25 cellular contexts compared by ENCODE assay signal in genomic region chr3:13714251-13714916, GRCh38.
DNase-seq lines count a peak whose midpoint lies in the region; ATAC-seq and TF ChIP-seq lines count a peak whose summit lies in the region.
"Had no signal": no experiment of that assay in that cellular context is flagged by ENCODE, and none has a peak within 500 bp of the region (broad histone marks: within the 10 kb centered on the region; RNA-seq: fewer than 3 reads in every experiment).

No MANE protein-coding gene starts in this region.

- H3K9me3 Mint-ChIP-seq in activated T-helper 2 cell treated with anti-CD3 and anti-CD28 coated beads, Interferon-gamma antibody, Interleukin-2, Interleukin-4, amounts not matched to agents 10 μg/mL and 5 μg/mL and 100 μg/mL, durations not matched to agents 14 hours and 24 hours and 36 hours: peaks cover 44% of the 10 kb centered on the region

- no peak overlapping the region for H3K27ac ChIP-seq in right atrium auricular region
- no peak overlapping the region for H3K27ac ChIP-seq in left ventricle myocardium inferior (replicated peaks)
- H3K27ac ChIP-seq in neuronal stem cell (replicated peaks; ENCODE audit: low read length): no peak overlapping the region
- H3K27ac ChIP-seq in upper lobe of right lung: no peak overlapping the region
- H3K27ac ChIP-seq: C4-2B, cardiac muscle cell, dorsolateral prefrontal cortex, epithelial cell of prostate, tibial nerve had no signal

- H2AFZ ChIP-seq in neuronal stem cell (ENCODE audit: low read length): no peak overlapping the region

- no peak overlapping the region for H3K4me2 ChIP-seq in neuronal stem cell (ENCODE audit: insufficient read depth, low read length, poor library complexity, severe bottlenecking)

- no peak overlapping the region for H2BK12ac ChIP-seq in neuronal stem cell (ENCODE audit: low read length)

- no peak overlapping the region for H3K18ac ChIP-seq in neuronal stem cell (ENCODE audit: low read length)

- WGBS in neuronal stem cell (ENCODE audit: extremely low coverage in 2 of 2, insufficient read length in 2 of 2, insufficient replicate concordance in 1 of 2), 2 donors: no CpG with 5 or more reads among the region's 7 CpGs

- H3K36me3 ChIP-seq in right atrium auricular region: no peaks in the 10 kb centered on the region
- H3K36me3 ChIP-seq in left ventricle myocardium inferior: no peaks in the 10 kb centered on the region
- H3K36me3 ChIP-seq in neuronal stem cell (replicated peaks in 1 of 2; ENCODE audit: control insufficient read depth in 2 of 2, insufficient read depth in 2 of 2, low read length in 2 of 2): no peaks in the 10 kb centered on the region
- H3K36me3 ChIP-seq in upper lobe of right lung: no peaks in the 10 kb centered on the region
- H3K36me3 ChIP-seq: cardiac muscle cell, tibial nerve had no signal

- H2AK5ac ChIP-seq in neuronal stem cell (ENCODE audit: low read depth, low read length): no peak overlapping the region

- no peak overlapping the region for H3K4me3 ChIP-seq in right atrium auricular region
- H3K4me3 ChIP-seq in left ventricle myocardium inferior: no peak overlapping the region
- peak overlapping the region in 1 of 2 donors; percentile 40 for H3K4me3 ChIP-seq in neuronal stem cell (ENCODE audit: low read length in 2 of 2)
- H3K4me3 ChIP-seq in upper lobe of right lung: no peak overlapping the region
- H3K4me3 ChIP-seq: cardiac muscle cell, dorsolateral prefrontal cortex, tibial nerve had no signal

- peak overlapping the region; percentile 15 for H3K9ac ChIP-seq in neuronal stem cell (ENCODE audit: low read depth, low read length, poor library complexity)

- TF ChIP-seq CTCF in right atrium auricular region (IDR thresholded peaks at IDR 0.05): no peak
- no peak for TF ChIP-seq CTCF in left ventricle myocardium inferior (IDR thresholded peaks at IDR 0.05; ENCODE audit: borderline replicate concordance)
- TF ChIP-seq CTCF in upper lobe of right lung (IDR thresholded peaks at IDR 0.05): no peak

- H3K27ac Mint-ChIP-seq in activated T-helper 2 cell treated with anti-CD3 and anti-CD28 coated beads, Interferon-gamma antibody, Interleukin-2, Interleukin-4, amounts not matched to agents 10 μg/mL and 5 μg/mL and 100 μg/mL, durations not matched to agents 14 hours and 24 hours and 36 hours: no peak overlapping the region

- ATAC-seq in upper lobe of right lung (no peak), HG03457 (IDR thresholded peaks at IDR 0.05; ENCODE audit: unreplicated experiment) (no peak)
- ATAC-seq: right cardiac atrium; SK-N-SH treated with all-trans-retinoic acid at 6 μM for 48 hours; stimulated activated naive CD8-positive, alpha-beta T cell treated with anti-CD3 and anti-CD28 coated beads, Interleukin-15, Interleukin-2, amounts not matched to agents 100 U/mL and 50 U/mL, for 24 hours had no signal

- H3K9me3 ChIP-seq in right atrium auricular region (no peaks in the 10 kb centered on the region), left ventricle myocardium inferior (replicated peaks) (peaks cover 8% of the 10 kb centered on the region), neuronal stem cell (replicated peaks in 1 of 2; ENCODE audit: control insufficient read depth in 2 of 2, insufficient read depth in 1 of 2, low read depth in 1 of 2, low read length in 2 of 2) (peaks cover 0 to 2% of the 10 kb centered on the region in 2 donors), upper lobe of right lung (no peaks in the 10 kb centered on the region)

- H2BK15ac ChIP-seq in neuronal stem cell (ENCODE audit: low read length): no peak overlapping the region

- no peak overlapping the region for H3K4ac ChIP-seq in neuronal stem cell (ENCODE audit: low read length)

- H3K79me1 ChIP-seq in neuronal stem cell (ENCODE audit: low read depth, low read length): peaks cover 2% of the 10 kb centered on the region

- no peak overlapping the region for H2BK5ac ChIP-seq in neuronal stem cell (ENCODE audit: low read length)

- H3K4me1 Mint-ChIP-seq in activated T-helper 2 cell treated with anti-CD3 and anti-CD28 coated beads, Interferon-gamma antibody, Interleukin-2, Interleukin-4, amounts not matched to agents 10 μg/mL and 5 μg/mL and 100 μg/mL, durations not matched to agents 14 hours and 24 hours and 36 hours (ENCODE audit: low read depth): no peaks in the 10 kb centered on the region

- intact Hi-C loops in left ventricle myocardium inferior (cut with micrococcal nuclease) (no loop called here), upper lobe of right lung (cut with DNase I) (no loop called here)
- intact Hi-C loops in activated T-helper 2 cell treated with anti-CD3 and anti-CD28 coated beads, Interferon-gamma antibody, Interleukin-2, Interleukin-4, amounts not matched to agents 10 μg/mL and 5 μg/mL and 100 μg/mL, durations not matched to agents 14 hours and 24 hours and 36 hours (cut with micrococcal nuclease): no loop called here

- H3K27me3 Mint-ChIP-seq in activated T-helper 2 cell treated with anti-CD3 and anti-CD28 coated beads, Interferon-gamma antibody, Interleukin-2, Interleukin-4, amounts not matched to agents 10 μg/mL and 5 μg/mL and 100 μg/mL, durations not matched to agents 14 hours and 24 hours and 36 hours (ENCODE audit: low read depth): no peaks in the 10 kb centered on the region

- no peak overlapping the region for H3K14ac ChIP-seq in neuronal stem cell (ENCODE audit: low read length)

- no peak overlapping the region for H2BK120ac ChIP-seq in neuronal stem cell (ENCODE audit: low read depth, low read length)

- H3K23ac ChIP-seq in neuronal stem cell (ENCODE audit: low read depth, low read length, poor library complexity): no peak overlapping the region

- DNase-seq in right atrium auricular region (ENCODE audit: low spot score) (peak; percentile 32), left ventricle myocardium inferior (no peak), neuronal stem cell (ENCODE audit: low spot score) (no peak), upper lobe of right lung (peak; percentile 5), RPMI8226 (no peak), NCI-H345 (lab: John Stamatoyannopoulos, UW) (no peak)
- peak; percentile 4 for DNase-seq in activated T-helper 2 cell treated with anti-CD3 and anti-CD28 coated beads, Interferon-gamma antibody, Interleukin-2, Interleukin-4, amounts not matched to agents 10 μg/mL and 5 μg/mL and 100 μg/mL, durations not matched to agents 14 hours and 24 hours and 36 hours (ENCODE audit: low spot score)
- DNase-seq: activated CD4-positive, alpha-beta T cell treated with anti-CD3 and anti-CD28 coated beads for 48 hours; activated naive CD4-positive, alpha-beta T cell treated with Interleukin-2 at 50 U/mL for 16 hours; anterior cingulate cortex; HCEC 1CT; IMR-90; NCI-H1092 treated with DMSO at 0.1 percent for 48 hours; NCI-H187 treated with DMSO at 0.1 percent for 48 hours; NCI-H69; right cardiac atrium; stimulated activated naive CD8-positive, alpha-beta T cell treated with anti-CD3 and anti-CD28 coated beads, Interleukin-15, Interleukin-2, amounts not matched to agents 100 U/mL and 50 U/mL, for 24 hours; T-helper 2 cell had no signal

- H3K27me3 ChIP-seq in right atrium auricular region (no peaks in the 10 kb centered on the region), left ventricle myocardium inferior (ENCODE audit: low read depth) (peaks cover 35% of the 10 kb centered on the region), neuronal stem cell (ENCODE audit: control insufficient read depth in 3 of 3, insufficient read depth in 3 of 3, low read depth in 1 of 3, low read length in 3 of 3) (no peaks in the 10 kb centered on the region), upper lobe of right lung (no peaks in the 10 kb centered on the region)
- H3K27me3 ChIP-seq: cardiac muscle cell, dorsolateral prefrontal cortex, tibial nerve had no signal

- no peaks in the 10 kb centered on the region for H3K36me3 Mint-ChIP-seq in activated T-helper 2 cell treated with anti-CD3 and anti-CD28 coated beads, Interferon-gamma antibody, Interleukin-2, Interleukin-4, amounts not matched to agents 10 μg/mL and 5 μg/mL and 100 μg/mL, durations not matched to agents 14 hours and 24 hours and 36 hours (ENCODE audit: low read depth)

- no peak overlapping the region for H4K91ac ChIP-seq in neuronal stem cell (ENCODE audit: low read depth, low read length, poor library complexity)

- H3K4me1 ChIP-seq in right atrium auricular region: no peaks in the 10 kb centered on the region
- H3K4me1 ChIP-seq in left ventricle myocardium inferior: no peaks in the 10 kb centered on the region
- H3K4me1 ChIP-seq in neuronal stem cell (ENCODE audit: control insufficient read depth in 2 of 2, insufficient read depth in 1 of 2, low read depth in 1 of 2, low read length in 2 of 2): no peaks in the 10 kb centered on the region
- no peaks in the 10 kb centered on the region for H3K4me1 ChIP-seq in upper lobe of right lung
- H3K4me1 ChIP-seq: tibial nerve had no signal

- H3K4me3 Mint-ChIP-seq in activated T-helper 2 cell treated with anti-CD3 and anti-CD28 coated beads, Interferon-gamma antibody, Interleukin-2, Interleukin-4, amounts not matched to agents 10 μg/mL and 5 μg/mL and 100 μg/mL, durations not matched to agents 14 hours and 24 hours and 36 hours (ENCODE audit: low read depth): no peak overlapping the region

- no peak overlapping the region for H4K8ac ChIP-seq in neuronal stem cell (ENCODE audit: low read depth, low read length)

Comparison
In these comparisons a context has a peak if more than half of its experiments do, and no peak if none do; other contexts are left out.
1. DNase-seq: peak in right atrium auricular region (single experiment), activated T-helper 2 cell treated with anti-CD3 and anti-CD28 coated beads, Interferon-gamma antibody, Interleukin-2, Interleukin-4, amounts not matched to agents 10 μg/mL and 5 μg/mL and 100 μg/mL, durations not matched to agents 14 hours and 24 hours and 36 hours (single experiment) and upper lobe of right lung (single experiment); none in left ventricle myocardium inferior (single experiment), neuronal stem cell (single experiment), RPMI8226 (single experiment) and NCI-H345 (single experiment).